ENCODE assay signal across 16 cellular contexts in genomic region chr5:10703676-10704075, GRCh38. TPM values are rescaled to one million over a fixed set of nuclear protein-coding genes. Genes with fewer than 3 reads are reported as not detected.
DNase-seq lines count a peak whose midpoint lies in the region; ATAC-seq, FAIRE-seq and TF ChIP-seq lines count a peak whose summit lies in the region.
"Had no signal": no experiment of that assay in that cellular context is flagged by ENCODE, and none has a peak within 500 bp of the region (broad histone marks: within the 10 kb centered on the region; RNA-seq: fewer than 3 reads in every experiment).

No MANE protein-coding gene starts in this region.

- intact Hi-C loops in heart right ventricle (cut with DNase I): loop anchor here in 6 of 10 donors (5.0 to 10.0 kb wide), 6 partner anchors 51 to 1321 kb away; partner anchors contain the start of gene DAP (in 3 of the 6)
- intact Hi-C loops in CD8-positive, alpha-beta T cell (cut with DNase I, micrococcal nuclease): loop anchor here in 1 of 2 experiments (10.0 kb wide), 1 partner anchor 151 kb away; no protein-coding TSS in a partner anchor

- no peak overlapping the region for H3K27ac Mint-ChIP-seq in CD8-positive, alpha-beta T cell

- H3K27ac ChIP-seq in RWPE1 (peak overlapping the region; percentile 68), heart right ventricle (peak overlapping the region in 6 of 10 donors; percentile 36 to 54 (median 42)), small intestine (ENCODE audit: low read depth in 1 of 2, low read length in 1 of 2) (no peak overlapping the region), SK-N-SH (ENCODE audit: low read depth in 2 of 2, low read length in 1 of 2) (no peak overlapping the region)
- H3K27ac ChIP-seq in CD8-positive, alpha-beta T cell (ENCODE audit: low read depth, low read length): no peak overlapping the region
- H3K27ac ChIP-seq: psoas muscle had no signal

- peaks cover 46% of the 10 kb centered on the region for H3K4me1 Mint-ChIP-seq in CD8-positive, alpha-beta T cell (ENCODE audit: low read depth)

- H3K27me3 Mint-ChIP-seq in CD8-positive, alpha-beta T cell (ENCODE audit: low read depth): no peaks in the 10 kb centered on the region

- H3K4me2 ChIP-seq in SK-N-SH: no peak overlapping the region

- peak; percentile 37 for DNase-seq in HT-29 (ENCODE audit: low spot score)
- no peak for DNase-seq in RWPE1 (ENCODE audit: low spot score)
- DNase-seq in heart right ventricle: no peak
- DNase-seq in small intestine: peak; percentile 42
- no peak for DNase-seq in HuH-7.5 (ENCODE audit: low spot score)
- no peak for DNase-seq in CD8-positive, alpha-beta T cell
- no peak for DNase-seq in SK-N-SH
- DNase-seq: activated CD4-positive, alpha-beta T cell treated with anti-CD3 and anti-CD28 coated beads for 1 hour; activated T-cell treated with anti-CD3 and anti-CD28 coated beads for 4 hours; amniotic stem cell; BE2C; Kasumi-1; psoas muscle; stimulated activated CD4-positive, alpha-beta T cell treated with anti-CD3 and anti-CD28 coated beads, Interleukin-4, amount 100 ng/mL, for 1 hour had no signal

- H3F3A ChIP-seq in SK-N-SH (replicated peaks; ENCODE audit: insufficient read depth): peaks cover 29% of the 10 kb centered on the region

- CTCF ChIA-PET in RWPE1 (lab: Yijun Ruan, JAX): interaction anchor here (0.9 kb wide), 1 partner anchor 479 kb away, joined by 5 read pairs; no protein-coding TSS in a partner anchor
- CTCF ChIA-PET in CD8-positive, alpha-beta T cell (lab: Charles Lee): interaction anchor here (1.1 to 1.2 kb wide), 2 partner anchors 10 to 77 kb away, joined by 3 to 4 read pairs; no protein-coding TSS in a partner anchor
- CTCF ChIA-PET in SK-N-SH (lab: Yijun Ruan, JAX): interaction anchor here (1.1 to 1.7 kb wide), 2 partner anchors 9 to 251 kb away, joined by 3 to 10 read pairs; no protein-coding TSS in a partner anchor

- no peak for FAIRE-seq in small intestine (lab: Jason Lieb, UNC)

- H3K9me2 ChIP-seq in SK-N-SH: no peaks in the 10 kb centered on the region

- POLR2A ChIA-PET in RWPE1 (lab: Yijun Ruan, JAX; ENCODE audit: low non-redundant PET): no interaction called here
- POLR2A ChIA-PET in CD8-positive, alpha-beta T cell (lab: Charles Lee): no interaction called here
- POLR2A ChIA-PET in SK-N-SH (lab: Yijun Ruan, JAX): no interaction called here

- peaks cover 44% of the 10 kb centered on the region for H3K79me2 ChIP-seq in SK-N-SH (ENCODE audit: insufficient read depth)

- H3K4me3 Mint-ChIP-seq in CD8-positive, alpha-beta T cell: no peak overlapping the region

- H3K36me3 Mint-ChIP-seq in CD8-positive, alpha-beta T cell: peaks cover 19% of the 10 kb centered on the region

- peaks cover 9 to 48% (median 39%) of the 10 kb centered on the region in 9 donors for H3K4me1 ChIP-seq in heart right ventricle
- peaks cover 3 to 5% of the 10 kb centered on the region in 2 donors for H3K4me1 ChIP-seq in small intestine (ENCODE audit: control insufficient read depth in 2 of 2, insufficient read depth in 1 of 2, low read depth in 1 of 2, low read length in 1 of 2)
- peaks cover 15% of the 10 kb centered on the region for H3K4me1 ChIP-seq in CD8-positive, alpha-beta T cell (ENCODE audit: insufficient read depth, low read length)
- H3K4me1 ChIP-seq in SK-N-SH (ENCODE audit: control insufficient read depth in 1 of 2, insufficient read depth in 2 of 2, low read depth in 1 of 2, low read length in 1 of 2): peaks cover 14 to 34% of the 10 kb centered on the region in 2 experiments; a peak in 3 of 4 replicates
- H3K4me1 ChIP-seq: psoas muscle had no signal

- TF ChIP-seq RAD21 in SK-N-SH (IDR thresholded peaks at IDR 0.05; ENCODE audit: low read length): no peak

- H3K9me3 ChIP-seq in heart right ventricle: no peaks in the 10 kb centered on the region
- H3K9me3 ChIP-seq in small intestine (ENCODE audit: control insufficient read depth, low read depth): no peaks in the 10 kb centered on the region
- H3K9me3 ChIP-seq in CD8-positive, alpha-beta T cell (ENCODE audit: low read length): no peaks in the 10 kb centered on the region
- no peaks in the 10 kb centered on the region for H3K9me3 ChIP-seq in SK-N-SH
- H3K9me3 ChIP-seq: BE2C, psoas muscle had no signal

- H3K27me3 ChIP-seq in heart right ventricle: no peaks in the 10 kb centered on the region
- no peaks in the 10 kb centered on the region for H3K27me3 ChIP-seq in small intestine (ENCODE audit: control insufficient read depth in 2 of 2, insufficient read depth in 2 of 2, low read length in 2 of 2)
- H3K27me3 ChIP-seq in CD8-positive, alpha-beta T cell (ENCODE audit: insufficient read depth, low read length): no peaks in the 10 kb centered on the region
- H3K27me3 ChIP-seq in SK-N-SH (ENCODE audit: insufficient read depth): no peaks in the 10 kb centered on the region
- H3K27me3 ChIP-seq: BE2C had no signal

- peaks cover 16% of the 10 kb centered on the region for H4K20me1 ChIP-seq in SK-N-SH (ENCODE audit: insufficient read depth)

- H2AFZ ChIP-seq in SK-N-SH (ENCODE audit: low read depth): no peak overlapping the region
- H2AFZ ChIP-seq: GM23248 had no signal

- H3K9ac ChIP-seq in SK-N-SH: no peak overlapping the region
- H3K9ac ChIP-seq: GM23248 had no signal

- TF ChIP-seq EP300 in SK-N-SH (IDR thresholded peaks at IDR 0.05; ENCODE audit: borderline replicate concordance in 1 of 2, low read depth in 1 of 2, low read length in 1 of 2): no peak

- H3K4me3 ChIP-seq in heart right ventricle: no peak overlapping the region
- H3K4me3 ChIP-seq in small intestine (ENCODE audit: low read depth in 1 of 2, low read length in 2 of 2): no peak overlapping the region
- no peak overlapping the region for H3K4me3 ChIP-seq in CD8-positive, alpha-beta T cell (ENCODE audit: low read depth, low read length)
- H3K4me3 ChIP-seq in SK-N-SH (ENCODE audit: low read depth in 2 of 2, low read length in 1 of 2): no peak overlapping the region
- H3K4me3 ChIP-seq: GM23248, psoas muscle had no signal

- no peak for TF ChIP-seq CTCF in RWPE1 (conservative IDR thresholded peaks at IDR 0.05; ENCODE audit: low read depth)
- no peak for TF ChIP-seq CTCF in heart right ventricle (IDR thresholded peaks at IDR 0.05)
- TF ChIP-seq CTCF in CD8-positive, alpha-beta T cell (IDR thresholded peaks at IDR 0.05): no peak
- no peak for TF ChIP-seq CTCF in SK-N-SH (IDR thresholded peaks at IDR 0.05)

- WGBS in heart right ventricle, 2 donors: 66 to 84% methylated on average over 5 of the region's 5 CpGs
- WGBS in small intestine, 3 donors: 29 to 79% (median 46%) methylated on average over 5 of the region's 5 CpGs
- WGBS in SK-N-SH (ENCODE audit: low lambda C conversion rate): 93% methylated on average over 4 of the region's 5 CpGs

- ATAC-seq in heart right ventricle (peak in 4 of 8 donors; percentile 19 to 57 (median 40)), HG03045 (IDR thresholded peaks at IDR 0.05; ENCODE audit: unreplicated experiment) (no peak)
- no peak for ATAC-seq in CD8-positive, alpha-beta T cell
- ATAC-seq: psoas muscle had no signal

- no peaks in the 10 kb centered on the region for H3K9me3 Mint-ChIP-seq in CD8-positive, alpha-beta T cell

- H3K36me3 ChIP-seq in heart right ventricle: peaks cover 0 to 9% (median 0%) of the 10 kb centered on the region in 9 donors
- H3K36me3 ChIP-seq in small intestine (ENCODE audit: control insufficient read depth in 2 of 2, insufficient read depth in 2 of 2, low read length in 2 of 2): no peaks in the 10 kb centered on the region
- no peaks in the 10 kb centered on the region for H3K36me3 ChIP-seq in CD8-positive, alpha-beta T cell (ENCODE audit: insufficient read depth, low read length)
- peaks cover 0 to 4% of the 10 kb centered on the region in 2 experiments for H3K36me3 ChIP-seq in SK-N-SH (replicated peaks in 1 of 2; ENCODE audit: control insufficient read depth in 1 of 2, insufficient read depth in 2 of 2, low read length in 1 of 2)
- H3K36me3 ChIP-seq: BE2C had no signal

TF ChIP-seq in SK-N-SH, 30 proteins besides CTCF, POLR2A, EP300 and RAD21:
- no peak for TF ChIP-seq SMC3 (IDR thresholded peaks at IDR 0.05; ENCODE audit: low read depth, low read length)
- TF ChIP-seq MXI1 (IDR thresholded peaks at IDR 0.05; ENCODE audit: low read depth, low read length): no peak

RNA-seq across cellular contexts. Expression of gene DAP, which starts 57.4 kb away (rescaled TPM):
- total RNA-seq in HT-29 (2014; rRNA removed; shearing (Covaris generic)): 45.9 and 54.2 TPM in 2 replicates
- 10 to 100 TPM; 20.6 to 52.5 (median 28.0) TPM for total RNA-seq in heart right ventricle
- 10 to 100 TPM; 14.2 to 47.8 TPM for polyA plus RNA-seq in heart right ventricle
- polyA plus RNA-seq in small intestine: 100 to 1,000 TPM; 114 to 203 (median 170) TPM
- 10 to 100 TPM; 30.0 to 35.0 TPM for total RNA-seq in CD8-positive, alpha-beta T cell
- 60.3 and 78.2 TPM in 2 replicates for polyA plus RNA-seq in SK-N-SH (2012; rRNA removed)
- polyA plus RNA-seq in SK-N-SH (2012; cell fraction: cytosol; rRNA removed): 94.3 and 110 TPM in 2 replicates
- 49.0 and 49.4 TPM in 2 replicates for polyA plus RNA-seq in SK-N-SH (2012; cell fraction: nucleus; rRNA removed)

Comparison
In these comparisons a context has a peak if more than half of its experiments do, and no peak if none do; other contexts are left out.
1. DNase-seq: peak in HT-29 (single experiment) and small intestine (single experiment); none in RWPE1 (single experiment), heart right ventricle (0 of 2), HuH-7.5 (single experiment), CD8-positive, alpha-beta T cell (0 of 7) and SK-N-SH (single experiment).
2. H3K27ac ChIP-seq: peak in RWPE1 (single experiment) and heart right ventricle (6 of 10); none in small intestine (0 of 2), CD8-positive, alpha-beta T cell (single experiment) and SK-N-SH (0 of 2).